8 cellular contexts compared by ENCODE assay signal in the genomic region with DNA sequence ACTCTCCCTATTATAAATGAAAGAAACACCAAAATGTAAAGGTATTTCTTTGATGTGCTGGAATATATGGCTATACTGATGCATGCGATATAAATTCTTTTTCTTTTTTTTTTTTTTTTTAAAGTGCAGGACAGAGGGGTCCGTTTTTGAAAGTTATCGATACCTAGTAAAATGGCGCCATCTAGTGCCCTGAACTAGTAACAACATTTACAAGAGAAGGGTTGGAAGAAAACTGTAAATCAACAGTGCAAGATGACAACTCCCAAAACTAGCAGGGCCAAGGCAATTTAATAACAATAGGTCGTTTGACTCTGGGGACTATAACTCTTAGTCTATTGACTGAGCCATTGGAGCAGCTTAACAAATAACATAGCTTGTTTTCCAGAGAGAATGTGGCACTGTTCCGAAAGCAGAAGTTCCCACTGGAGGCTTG.
A peak's percentile ranks its signal among the peaks of the same experiment; 100 is the strongest.
DNase-seq lines count a peak whose midpoint lies in the region; ATAC-seq, FAIRE-seq and TF ChIP-seq lines count a peak whose summit lies in the region.

No MANE protein-coding gene starts in this region.

- no peaks in the 10 kb centered on the region for H3K4me1 ChIP-seq in uterus

- no peak overlapping the region for H3K4me3 ChIP-seq in AG10803 (ENCODE audit: low read length)
- no peak overlapping the region for H3K4me3 ChIP-seq in uterus

- intact Hi-C loops in uterus (cut with DNase I; ENCODE audit: low total_unique reads) = no loop called here

- H3K9me3 ChIP-seq in uterus = no peaks in the 10 kb centered on the region

- peak; percentile 63 for TF ChIP-seq CTCF in AG10803 (conservative IDR thresholded peaks at IDR 0.05; ENCODE audit: low read length)
- peak; percentile 55; the same call in 2 of the 3 replicates for TF ChIP-seq CTCF in GM12872 (IDR thresholded peaks at IDR 0.05; ENCODE audit: insufficient read depth, low read depth, low read length)
- TF ChIP-seq CTCF in uterus (IDR thresholded peaks at IDR 0.05) = peak; percentile 38 to 54 (median 48)

- FAIRE-seq in islet of Langerhans (lab: Jason Lieb, UNC) = peak; percentile 93

- ATAC-seq in HG03196 (IDR thresholded peaks at IDR 0.05; ENCODE audit: unreplicated experiment) = no peak
- no peak for ATAC-seq in GM21515 (IDR thresholded peaks at IDR 0.05; ENCODE audit: unreplicated experiment)

- no peak for TF ChIP-seq POLR2A in uterus (IDR thresholded peaks at IDR 0.05)

- no peaks in the 10 kb centered on the region for H3K36me3 ChIP-seq in uterus

- DNase-seq in AG10803 (ENCODE audit: low read depth) = peak; percentile 28
- peak; percentile 73 for DNase-seq in NCI-H2107 treated with DMSO at 0.1 percent for 48 hours (lab: John Stamatoyannopoulos, UW; ENCODE audit: unreplicated experiment)
- peak; percentile 18 for DNase-seq in amniotic epithelial cell (ENCODE audit: low read depth)
- no peak for DNase-seq in uterus

- H3K27me3 ChIP-seq in uterus = no peaks in the 10 kb centered on the region

- H3K27ac ChIP-seq in uterus = no peak overlapping the region

Comparison
In these comparisons a context has a peak if more than half of its experiments do, and no peak if none do; other contexts are left out.
1. DNase-seq: peak in AG10803 (single experiment), NCI-H2107 treated with DMSO at 0.1 percent for 48 hours (single experiment) and amniotic epithelial cell (single experiment); none in uterus (0 of 2).
2. Peak in every context shown above with its lines, with median percentiles within 50 percentile points of each other: CTCF ChIP-seq.